ENCODE assay signal across 8 cellular contexts in genomic region chr2:68311033-68311432, GRCh38. TPM values are rescaled to one million over a fixed set of nuclear protein-coding genes. Genes with fewer than 3 reads are reported as not detected.
"Had no signal": no experiment of that assay in that cellular context is flagged by ENCODE, and none has a peak within 500 bp of the region (broad histone marks: within the 10 kb centered on the region; RNA-seq: fewer than 3 reads in every experiment).

No MANE protein-coding gene starts in this region.

- DNase-seq: GOT3, H7, HFFc6, IMR-90 had no signal

- H3K4me3 ChIP-seq: HAP-1, K562 had no signal

- H3K9me3 ChIP-seq: HAP-1 had no signal

- H3K36me3 ChIP-seq: HAP-1 had no signal

RNA-seq across cellular contexts. Expression of gene CNRIP1, which starts 8.7 kb away (rescaled TPM):
- total RNA-seq: HT-29 had no signal

RNA-seq across cellular contexts. Expression of gene PLEK, which starts 54.0 kb away (rescaled TPM):
- total RNA-seq: H4, H7, HFFc6, HT-29 had no signal
- polyA plus RNA-seq: IMR-90 had no signal
